ENCODE assay signal across 8 cellular contexts in the genomic region with DNA sequence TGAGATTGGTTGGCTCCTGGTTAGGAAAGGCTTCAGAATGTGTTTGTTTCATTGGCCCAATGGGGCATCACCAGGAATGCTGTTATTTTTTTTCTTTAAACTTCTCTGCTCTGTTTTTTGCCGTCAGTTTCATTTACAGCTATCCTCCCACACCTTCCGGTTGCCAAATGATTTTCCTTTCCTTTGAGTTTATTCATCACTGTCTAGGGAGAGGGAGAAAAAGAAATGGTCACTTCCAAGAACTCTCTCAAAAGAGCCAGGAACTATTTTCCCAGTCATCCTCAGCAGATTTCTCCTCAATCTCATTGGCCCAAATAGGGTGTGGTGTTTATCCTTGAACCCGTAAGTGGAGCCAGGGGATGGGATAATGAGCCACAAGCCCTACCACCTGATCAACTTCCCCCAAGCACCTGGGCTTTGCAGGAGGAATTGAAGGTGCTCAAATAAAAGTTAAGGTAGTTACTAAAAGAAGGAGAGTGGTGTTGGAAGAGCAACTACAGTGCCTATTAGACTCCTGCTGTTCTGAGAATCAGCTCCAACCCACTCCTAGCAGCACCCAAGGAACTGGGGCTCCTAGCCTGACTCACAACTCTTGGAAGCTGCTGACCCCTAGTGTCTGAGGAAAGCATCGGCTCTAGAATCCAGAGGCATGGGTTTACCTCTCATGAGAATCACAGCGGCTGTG. TPM values are rescaled to one million over a fixed set of nuclear protein-coding genes. Genes with fewer than 3 reads are reported as not detected.
A peak's percentile ranks its signal among the peaks of the same experiment; 100 is the strongest.
DNase-seq lines count a peak whose midpoint lies in the region; ATAC-seq and TF ChIP-seq lines count a peak whose summit lies in the region.

No MANE protein-coding gene starts in this region.

- H3K27me3 ChIP-seq in WERI-Rb-1 (ENCODE audit: insufficient read depth, low read depth, severe bottlenecking) (no peaks in the 10 kb centered on the region), osteoblast (ENCODE audit: insufficient read depth, low read length) (no peaks in the 10 kb centered on the region)

- no peak overlapping the region for H2AFZ ChIP-seq in osteoblast (ENCODE audit: low read length)

- no peaks in the 10 kb centered on the region for H3K36me3 ChIP-seq in WERI-Rb-1
- H3K36me3 ChIP-seq in osteoblast (ENCODE audit: insufficient read depth, low read length), result no peaks in the 10 kb centered on the region

- H3K27ac ChIP-seq in WERI-Rb-1 (no peak overlapping the region), osteoblast (ENCODE audit: low read depth, low read length) (peak overlapping the region; percentile 78)

- TF ChIP-seq CTCF in WERI-Rb-1 (IDR thresholded peaks at IDR 0.05; ENCODE audit: low read depth, low read length) (peak; percentile 89), foreskin fibroblast (IDR thresholded peaks at IDR 0.05; ENCODE audit: low read depth, low read length) (peak; percentile 97), osteoblast (IDR thresholded peaks at IDR 0.05; ENCODE audit: extremely low read depth, low read depth, low read length) (peak; percentile 99)

- DNase-seq in DMS 273 treated with DMSO at 0.1 percent for 48 hours (lab: John Stamatoyannopoulos, UW) (peak; percentile 76), GM19238 (ENCODE audit: insufficient read length, low spot score) (peak; percentile 39), NCI-H2107 treated with DMSO at 0.1 percent for 48 hours (lab: John Stamatoyannopoulos, UW; ENCODE audit: unreplicated experiment) (peak; percentile 98), WERI-Rb-1 (peak; percentile 66), foreskin fibroblast (peak; percentile 82 to 91), osteoblast (ENCODE audit: insufficient read length, low spot score, missing footprints) (peak; percentile 87), T-helper 9 cell (no peak)

- peaks cover 28% of the 10 kb centered on the region for H4K20me1 ChIP-seq in osteoblast (ENCODE audit: insufficient read depth, low read length)

- H3K4me3 ChIP-seq in WERI-Rb-1 (ENCODE audit: low read depth, low read length), result no peak overlapping the region
- no peak overlapping the region for H3K4me3 ChIP-seq in foreskin fibroblast (ENCODE audit: low read depth in 1 of 2, low read length in 2 of 2)
- peak overlapping the region; percentile 26 for H3K4me3 ChIP-seq in osteoblast (ENCODE audit: insufficient read depth, low read length)

- H3K9me3 ChIP-seq in WERI-Rb-1 (ENCODE audit: severe bottlenecking) (no peaks in the 10 kb centered on the region), osteoblast (ENCODE audit: low read depth, low read length) (no peaks in the 10 kb centered on the region)

- peak; percentile 97 for ATAC-seq in HG03103 (IDR thresholded peaks at IDR 0.05; ENCODE audit: low read depth, unreplicated experiment)

- peaks cover 96% of the 10 kb centered on the region for H3K79me2 ChIP-seq in osteoblast (ENCODE audit: insufficient read depth, low read length)

- H3K4me2 ChIP-seq in osteoblast (ENCODE audit: insufficient read depth, low read length), result peak overlapping the region; percentile 71

- peaks cover 50% of the 10 kb centered on the region for H3K4me1 ChIP-seq in osteoblast (ENCODE audit: insufficient read depth, low read length)

RNA-seq across cellular contexts. Expression of gene SCHIP1, which starts 34.8 kb away (rescaled TPM):
- total RNA-seq in osteoblast, result 1.8 and 2.4 TPM in 2 replicates
